ENCODE assay signal across 10 cellular contexts in the genomic region with DNA sequence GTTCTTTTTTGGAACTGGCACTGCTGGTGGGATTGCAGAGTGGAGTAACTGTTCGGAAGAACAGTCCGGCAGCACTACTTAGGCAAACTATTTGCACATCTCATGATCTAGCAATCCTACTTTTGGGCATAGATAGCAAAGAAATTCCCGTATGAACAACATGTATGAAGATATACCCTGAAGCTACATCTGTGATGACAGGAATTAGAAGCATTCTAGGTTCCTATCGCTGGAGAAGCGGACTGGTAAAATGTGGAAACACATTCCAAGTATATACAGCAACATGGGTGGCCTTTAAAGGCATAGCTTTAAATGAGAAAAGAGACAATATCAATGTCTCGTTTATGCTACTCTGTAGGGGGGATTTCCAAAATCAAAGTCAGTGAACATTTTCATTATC. TPM values are rescaled to one million over a fixed set of nuclear protein-coding genes. Genes with fewer than 3 reads are reported as not detected.
DNase-seq lines count a peak whose midpoint lies in the region; ATAC-seq and TF ChIP-seq lines count a peak whose summit lies in the region.
"Had no signal": no experiment of that assay in that cellular context is flagged by ENCODE, and none has a peak within 500 bp of the region (broad histone marks: within the 10 kb centered on the region; RNA-seq: fewer than 3 reads in every experiment).

No MANE protein-coding gene starts in this region.

- peaks cover 77% of the 10 kb centered on the region for H3K79me2 ChIP-seq in fibroblast of lung (ENCODE audit: control insufficient read depth, insufficient read depth, low read length)

- no peaks in the 10 kb centered on the region for H3K9me3 ChIP-seq in SK-N-MC (ENCODE audit: low read depth, low read length)
- H3K9me3 ChIP-seq in fibroblast of lung (ENCODE audit: control insufficient read depth, insufficient read depth, low read depth, low read length): no peaks in the 10 kb centered on the region
- H3K9me3 ChIP-seq: Peyer's patch had no signal

- no peaks in the 10 kb centered on the region for H3K27me3 ChIP-seq in fibroblast of lung (ENCODE audit: control insufficient read depth, insufficient read depth, low read length)
- H3K27me3 ChIP-seq: Peyer's patch had no signal

- no peak overlapping the region for H3K27ac ChIP-seq in SK-N-MC
- H3K27ac ChIP-seq in fibroblast of lung (ENCODE audit: insufficient read depth, low read length): no peak overlapping the region
- H3K27ac ChIP-seq: Peyer's patch had no signal

- peak overlapping the region; percentile 96 for H3K4me2 ChIP-seq in fibroblast of lung (ENCODE audit: extremely low read depth, insufficient read depth, low read length)

- no peak overlapping the region for H2AFZ ChIP-seq in fibroblast of lung (ENCODE audit: low read length)

- peaks cover 3% of the 10 kb centered on the region for H3K4me1 ChIP-seq in fibroblast of lung (ENCODE audit: control insufficient read depth, extremely low read depth, insufficient read depth, low read length)

- no peaks in the 10 kb centered on the region for H4K20me1 ChIP-seq in fibroblast of lung (ENCODE audit: control insufficient read depth, extremely low read depth, insufficient read depth, low read length)

- TF ChIP-seq CTCF in GM12864 (IDR thresholded peaks at IDR 0.05; ENCODE audit: low read depth, low read length, missing control alignments) (no peak), fibroblast of lung (conservative IDR thresholded peaks at IDR 0.05 in 1 of 2, IDR thresholded peaks at IDR 0.05 in 1 of 2; ENCODE audit: low read depth in 1 of 2, low read length in 2 of 2) (no peak)

- H3K9ac ChIP-seq in SK-N-MC (ENCODE audit: insufficient read length) (peak overlapping the region; percentile 65), fibroblast of lung (ENCODE audit: insufficient read depth, low read length) (no peak overlapping the region)

- H3K36me3 ChIP-seq in SK-N-MC (ENCODE audit: insufficient read depth, low read length) (peaks cover 38% of the 10 kb centered on the region), fibroblast of lung (ENCODE audit: control insufficient read depth, insufficient read depth, low read length) (peaks cover 8% of the 10 kb centered on the region)

- ATAC-seq in GM18517 (IDR thresholded peaks at IDR 0.05; ENCODE audit: unreplicated experiment): no peak
- ATAC-seq: left ventricle myocardium superior had no signal

- DNase-seq in GM12864 (ENCODE audit: low read depth): no peak
- DNase-seq in SK-N-MC (ENCODE audit: low read depth, low spot score): no peak
- DNase-seq in fibroblast of lung (ENCODE audit: low read depth in 2 of 2): peak in 1 of 2 donors; percentile 19
- DNase-seq in skeletal muscle cell (ENCODE audit: low read depth): no peak
- no peak for DNase-seq in NCI-H345 treated with DMSO at 0.1 percent for 48 hours (lab: John Stamatoyannopoulos, UW; ENCODE audit: unreplicated experiment)
- DNase-seq in NCI-H2107 (lab: John Stamatoyannopoulos, UW): no peak
- DNase-seq: activated naive CD4-positive, alpha-beta T cell treated with Interleukin-2 at 50 U/mL for 16 hours; left ventricle myocardium superior; Peyer's patch had no signal

- H3K4me3 ChIP-seq in GM12864 (ENCODE audit: low read depth, low read length) (peak overlapping the region; percentile 3; the same call in 1 of the 2 replicates), SK-N-MC (peak overlapping the region; percentile 88), fibroblast of lung (replicated peaks in 1 of 4; ENCODE audit: control extremely low read depth in 1 of 4, insufficient read depth in 1 of 4, low read depth in 3 of 4, low read length in 4 of 4) (peak overlapping the region; percentile 3 to 85 (median 68)), skeletal muscle cell (ENCODE audit: low read depth, low read length) (peak overlapping the region; percentile 21)

RNA-seq across cellular contexts. Expression of a gene that starts 3.1 kb away (rescaled TPM):
- total RNA-seq in fibroblast of lung: 19.0 and 20.0 TPM in 2 replicates
- polyA plus RNA-seq in fibroblast of lung: 19.6 and 25.4 TPM in 2 replicates
- 9.3 and 17.2 TPM in 2 replicates for polyA plus RNA-seq in fibroblast of lung (2012)
- 5.2 and 13.0 TPM in 2 replicates for polyA minus RNA-seq in fibroblast of lung (ENCODE audit: low replicate concordance)

RNA-seq across cellular contexts. Expression of a gene that starts 3.3 kb away (rescaled TPM):
- 3.9 and 10.1 TPM in 2 replicates for total RNA-seq in fibroblast of lung
- polyA plus RNA-seq in fibroblast of lung: 8.0 and 24.1 TPM in 2 replicates
- polyA plus RNA-seq in fibroblast of lung (2012): 6.9 and 21.2 TPM in 2 replicates
- 2.4 and 5.3 TPM in 2 replicates for polyA minus RNA-seq in fibroblast of lung (ENCODE audit: low replicate concordance)

RNA-seq across cellular contexts. Expression of a gene that starts 26.0 kb away (rescaled TPM):
- total RNA-seq in fibroblast of lung: under 0.01 TPM in 1 of 2 replicates, not detected in the other
- not detected in 2 replicates for polyA plus RNA-seq in fibroblast of lung
- not detected in 2 replicates for polyA plus RNA-seq in fibroblast of lung (2012)
- polyA minus RNA-seq in fibroblast of lung (ENCODE audit: low replicate concordance): not detected in 2 replicates
- total RNA-seq: left ventricle myocardium superior, Peyer's patch had no signal

Comparison
In these comparisons a context has a peak if more than half of its experiments do, and no peak if none do; other contexts are left out.
1. H3K4me3 ChIP-seq: peak in every context shown above with its lines; median percentile 88 in SK-N-MC; 68 in fibroblast of lung; 21 in skeletal muscle cell; 3 in GM12864.